18 cellular contexts compared by ENCODE assay signal in genomic region chr2:131123192-131123591, GRCh38.
"Had no signal": no experiment of that assay in that cellular context is flagged by ENCODE, and none has a peak within 500 bp of the region (broad histone marks: within the 10 kb centered on the region; RNA-seq: fewer than 3 reads in every experiment).

No MANE protein-coding gene starts in this region.

- H3K27ac ChIP-seq: coronary artery, dorsolateral prefrontal cortex, esophagus muscularis mucosa, foreskin keratinocyte, heart right ventricle, left lung, lower lobe of right lung had no signal

- ATAC-seq: foreskin keratinocyte, heart right ventricle, left cardiac atrium, left lung, left ventricle myocardium superior, lower lobe of right lung, mucosa of descending colon had no signal

- H3K27me3 ChIP-seq: dorsolateral prefrontal cortex, esophagus muscularis mucosa, foreskin keratinocyte, heart right ventricle, left lung had no signal

- DNase-seq: dermis blood vessel endothelial cell; dorsolateral prefrontal cortex; effector CD4-positive, alpha-beta T cell; effector memory CD4-positive, alpha-beta T cell; foreskin keratinocyte; glutamatergic neuron; head of caudate nucleus; heart right ventricle; hippocampal formation; left cardiac atrium; left lung; left ventricle myocardium superior; lower lobe of right lung; mesenchymal stem cell; mucosa of descending colon; naive B cell had no signal

- H3K9me3 ChIP-seq: esophagus muscularis mucosa, heart right ventricle, left lung, lower lobe of right lung, mucosa of descending colon had no signal

- H3K4me3 ChIP-seq: coronary artery, dorsolateral prefrontal cortex, esophagus muscularis mucosa, heart right ventricle, left lung, lower lobe of right lung, mucosa of descending colon had no signal

- H3K4me1 ChIP-seq: esophagus muscularis mucosa, foreskin keratinocyte, heart right ventricle, left lung, lower lobe of right lung had no signal
